Comparison of ENCODE assay signal across 36 cellular contexts in the genomic region with DNA sequence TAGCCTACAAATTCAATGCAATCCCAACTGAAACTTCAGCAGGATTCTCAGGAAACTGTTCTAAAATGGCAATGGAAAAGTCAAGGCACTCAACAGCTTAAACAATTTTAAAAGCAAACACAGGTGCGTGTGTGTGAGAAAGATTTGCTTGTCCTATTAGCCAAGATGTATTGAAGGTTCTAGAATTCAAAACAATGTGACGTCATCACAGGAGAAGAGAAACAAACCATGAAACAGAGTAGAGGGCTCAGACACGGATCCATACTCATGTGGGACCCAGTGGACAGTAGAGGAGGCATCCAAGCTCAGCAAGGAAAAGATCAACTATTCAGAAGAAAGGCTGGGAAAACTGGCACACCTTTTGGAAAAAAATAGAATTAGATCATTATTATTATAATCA.
"Had no signal": no experiment of that assay in that cellular context is flagged by ENCODE, and none has a peak within 500 bp of the region (broad histone marks: within the 10 kb centered on the region; RNA-seq: fewer than 3 reads in every experiment).

No MANE protein-coding gene starts in this region.

- H3K9me3 ChIP-seq: MG63 had no signal

- H3K4me3 ChIP-seq: MG63 had no signal

- H3K36me3 ChIP-seq: MG63 had no signal

- H3K27me3 ChIP-seq: MG63 had no signal

- DNase-seq: Karpas-422, Kasumi-1, MG63, MM.1S, MV-4-11, NCI-H1048, NCI-H1092, NCI-H1092 treated with DMSO at 0.1 percent for 48 hours, NCI-H1105, NCI-H1105 treated with DMSO at 0.1 percent for 48 hours, NCI-H1417, NCI-H1417 treated with DMSO at 0.1 percent for 48 hours, NCI-H1436, NCI-H1436 treated with DMSO at 0.1 percent for 48 hours, NCI-H146, NCI-H1694, NCI-H1694 treated with DMSO at 0.1 percent for 48 hours, NCI-H187, NCI-H187 treated with DMSO at 0.1 percent for 48 hours, NCI-H1930, NCI-H2029, NCI-H2029 treated with DMSO at 0.1 percent for 48 hours, NCI-H2081, NCI-H2081 treated with DMSO at 0.1 percent for 48 hours, NCI-H2107, NCI-H2171, NCI-H2171 treated with DMSO at 0.1 percent for 48 hours, NCI-H2227 treated with DMSO at 0.1 percent for 48 hours, NCI-H226, NCI-H345, NCI-H446, NCI-H446 treated with DMSO at 0.1 percent for 48 hours, NCI-H510A, NCI-H510A treated with DMSO at 0.1 percent for 48 hours, NCI-H524, NCI-H524 treated with DMSO at 0.1 percent for 48 hours had no signal
